In genomic region chr12:12723681-12724420, GRCh38 we compare ENCODE assay signal across 8 cellular contexts. TPM values are rescaled to one million over a fixed set of nuclear protein-coding genes. Genes with fewer than 3 reads are reported as not detected.
DNase-seq lines count a peak whose midpoint lies in the region; ATAC-seq and TF ChIP-seq lines count a peak whose summit lies in the region.

No MANE protein-coding gene starts in this region.

- peaks cover 45 to 64% (median 54%) of the 10 kb centered on the region in 3 donors for H3K4me1 Mint-ChIP-seq in T-cell

- intact Hi-C loops in breast epithelium (cut with DNase I; ENCODE audit: low total_unique reads) = no loop called here

- ATAC-seq in T-cell (replicated peaks in 1 of 4) = peak in 3 of 4 experiments; percentile 6 to 23 (median 10)

- H3K9me3 ChIP-seq in breast epithelium = no peaks in the 10 kb centered on the region

- H3K27ac ChIP-seq in breast epithelium = peak overlapping the region; percentile 96 to 100

- CTCF ChIA-PET in T-cell (lab: Charles Lee) = interaction anchor here in 1 of 2 donors (0.6 to 5.8 kb wide), 3 partner anchors 13 to 379 kb away, joined by 3 to 46 read pairs (median 4); no protein-coding TSS in a partner anchor

- DNase-seq in NCI-H748 (lab: John Stamatoyannopoulos, UW; ENCODE audit: unreplicated experiment) (peak; percentile 55), NCI-H748 treated with DMSO at 0.1 percent for 48 hours (lab: John Stamatoyannopoulos, UW) (no peak), T-cell (peak in 25 of 34 experiments; percentile 13 to 57 (median 39)), breast epithelium (ENCODE audit: low spot score in 2 of 2) (no peak), kidney epithelial cell (ENCODE audit: low read depth) (no peak), superior temporal gyrus (ENCODE audit: extremely low spot score) (no peak), GOT3 (lab: John Stamatoyannopoulos, UW) (no peak)
- DNase-seq in stimulated activated CD4-positive, alpha-beta T cell treated with anti-CD3 and anti-CD28 coated beads, Interleukin-2, amount 100 ng/mL, for 24 hours = peak; percentile 49 to 50

- H3K27me3 ChIP-seq in breast epithelium (no peaks in the 10 kb centered on the region), kidney epithelial cell (ENCODE audit: control insufficient read depth, insufficient read depth, low read length) (no peaks in the 10 kb centered on the region)

- H3K9me3 Mint-ChIP-seq in T-cell = no peaks in the 10 kb centered on the region

- H3K36me3 Mint-ChIP-seq in T-cell = peaks cover 38% of the 10 kb centered on the region

- H3K4me1 ChIP-seq in breast epithelium = peaks cover 2 to 8% of the 10 kb centered on the region in 2 donors

- no peaks in the 10 kb centered on the region for H3K27me3 Mint-ChIP-seq in T-cell

- TF ChIP-seq CTCF in breast epithelium (IDR thresholded peaks at IDR 0.05) (no peak), kidney epithelial cell (IDR thresholded peaks at IDR 0.05; ENCODE audit: insufficient read depth, low read length, poor library complexity, severe bottlenecking) (no peak)

- H3K36me3 ChIP-seq in breast epithelium (no peaks in the 10 kb centered on the region), kidney epithelial cell (ENCODE audit: control insufficient read depth, insufficient read depth, low read length) (no peaks in the 10 kb centered on the region)

- H3K4me3 Mint-ChIP-seq in T-cell = peak overlapping the region; percentile 90 to 100 (median 99)

- POLR2A ChIA-PET in T-cell (lab: Charles Lee) = interaction anchor here (0.6 to 1.9 kb wide), 5 partner anchors 8 to 367 kb away, joined by 3 to 13 read pairs (median 3); partner anchors contain the start of gene BORCS5 (in 1 of the 2)

- H3K4me3 ChIP-seq in breast epithelium (peak overlapping the region; percentile 64 to 80 (median 73)), kidney epithelial cell (ENCODE audit: low read depth, low read length) (peak overlapping the region; percentile 89)

- TF ChIP-seq POLR2A in breast epithelium (IDR thresholded peaks at IDR 0.05) = no peak

- peak overlapping the region; percentile 96 to 97 for H3K27ac Mint-ChIP-seq in T-cell

RNA-seq across cellular contexts. Expression of gene CDKN1B, which starts 6.7 kb away (rescaled TPM):
- 100 to 1,000 TPM; 170 to 246 (median 188) TPM for total RNA-seq in T-cell
- total RNA-seq in breast epithelium = 100 to 1,000 TPM in 1 of 3 donors, 10 to 100 TPM in 2; 45.0 to 113 (median 100.0) TPM
- total RNA-seq in kidney epithelial cell = 25.5 and 26.5 TPM in 2 replicates

RNA-seq across cellular contexts. Expression of gene GPR19, which starts 27.9 kb away (rescaled TPM):
- 1 to 10 TPM; 1.7 to 5.2 (median 2.2) TPM for total RNA-seq in T-cell
- under 1 TPM in 2 of 3 donors, not detected in 1; 0.33 to 0.59 TPM for total RNA-seq in breast epithelium
- total RNA-seq in kidney epithelial cell = 0.27 and 0.84 TPM in 2 replicates

Comparison
In these comparisons a context has a peak if more than half of its experiments do, and no peak if none do; other contexts are left out.
1. DNase-seq: peak in NCI-H748 (single experiment), T-cell (25 of 34) and stimulated activated CD4-positive, alpha-beta T cell treated with anti-CD3 and anti-CD28 coated beads, Interleukin-2, amount 100 ng/mL, for 24 hours (2 of 2); none in NCI-H748 treated with DMSO at 0.1 percent for 48 hours (single experiment), breast epithelium (0 of 2), kidney epithelial cell (single experiment), superior temporal gyrus (single experiment) and GOT3 (single experiment).